ENCODE assay signal across 20 cellular contexts in genomic region chr2:145483854-145484253, GRCh38.
"Had no signal": no experiment of that assay in that cellular context is flagged by ENCODE, and none has a peak within 500 bp of the region (broad histone marks: within the 10 kb centered on the region; RNA-seq: fewer than 3 reads in every experiment).

No MANE protein-coding gene starts in this region.

- H3K9me3 ChIP-seq: SJSA1 had no signal

- H3K27me3 ChIP-seq: SJSA1 had no signal

- H3K9ac ChIP-seq: KMS-11 had no signal

- H3K4me1 ChIP-seq: SJSA1 had no signal

- H3K27ac ChIP-seq: HL-60, KMS-11, SJSA1, SK-N-MC had no signal

- H3K4me2 ChIP-seq: KMS-11 had no signal

- H3K36me3 ChIP-seq: SJSA1 had no signal

- H3K4me3 ChIP-seq: K562, SJSA1, SK-N-MC had no signal

- DNase-seq: NCI-H1048, NCI-H1105, NCI-H1417, NCI-H1436 treated with DMSO at 0.1 percent for 48 hours, NCI-H1694, NCI-H187 treated with DMSO at 0.1 percent for 48 hours, NCI-H2029 treated with DMSO at 0.1 percent for 48 hours, NCI-H2171 treated with DMSO at 0.1 percent for 48 hours, NCI-H2227 treated with DMSO at 0.1 percent for 48 hours, NCI-H69, NCI-H774, Right ventricle myocardium superior, RPMI8226, SIG-M5, T-cell had no signal
